Comparison of ENCODE assay signal across 32 cellular contexts in genomic region chr20:821083-822065, GRCh38. TPM values are rescaled to one million over a fixed set of nuclear protein-coding genes. Genes with fewer than 3 reads are reported as not detected.
DNase-seq lines count a peak whose midpoint lies in the region; ATAC-seq and TF ChIP-seq lines count a peak whose summit lies in the region.
"Had no signal": no experiment of that assay in that cellular context is flagged by ENCODE, and none has a peak within 500 bp of the region (broad histone marks: within the 10 kb centered on the region; RNA-seq: fewer than 3 reads in every experiment).

No MANE protein-coding gene starts in this region.

- DNase-seq in T-helper 17 cell = no peak
- DNase-seq in glutamatergic neuron = no peak
- peak; percentile 67 for DNase-seq in mesenteric fat pad (ENCODE audit: low spot score)
- no peak for DNase-seq in stimulated activated effector memory CD8-positive, alpha-beta T cell treated with anti-CD3 and anti-CD28 coated beads, Interleukin-12 subunit alpha, Interleukin-12 subunit beta, amount 100 ng/mL, for 72 hours (ENCODE audit: low spot score in 2 of 2)
- no peak for DNase-seq in NCI-H1092 (lab: John Stamatoyannopoulos, UW)
- DNase-seq in posterior cingulate gyrus = no peak
- no peak for DNase-seq in NCI-H2196 treated with DMSO at 0.1 percent for 48 hours (lab: John Stamatoyannopoulos, UW; ENCODE audit: unreplicated experiment)
- DNase-seq: activated CD4-positive, alpha-beta memory T cell treated with anti-CD3 and anti-CD28 coated beads for 36 hours; activated CD4-positive, CD25-positive, alpha-beta regulatory T cell treated with anti-CD3 and anti-CD28 coated beads, Interleukin-2, amount 50 U/mL, for 72 hours; activated T-cell treated with anti-CD3 and anti-CD28 coated beads for 4 hours; anterior cingulate cortex; C1 segment of cervical spinal cord; dermis blood vessel endothelial cell; esophagus squamous epithelium; foreskin melanocyte; hippocampal formation; IMR-90; left lung; midbrain; natural killer cell; NCI-H1105; NCI-H187 treated with DMSO at 0.1 percent for 48 hours; NCI-H2171 treated with DMSO at 0.1 percent for 48 hours; NCI-H524 treated with DMSO at 0.1 percent for 48 hours; sigmoid colon; stimulated activated naive CD4-positive, alpha-beta T cell treated with Interleukin-2 at 50 U/mL for 16 hours had no signal

- no peaks in the 10 kb centered on the region for H3K27me3 Mint-ChIP-seq in T-helper 17 cell
- peaks cover 19% of the 10 kb centered on the region for H3K27me3 Mint-ChIP-seq in glutamatergic neuron (ENCODE audit: unreplicated experiment)
- H3K27me3 Mint-ChIP-seq: activated CD4-positive, alpha-beta memory T cell treated with anti-CD3 and anti-CD28 coated beads for 36 hours; activated naive CD8-positive, alpha-beta T cell had no signal

- H3K27ac Mint-ChIP-seq in T-helper 17 cell (peak overlapping the region; percentile 62), glutamatergic neuron (ENCODE audit: unreplicated experiment) (peak overlapping the region; percentile 77)
- H3K27ac Mint-ChIP-seq in stimulated activated effector memory CD8-positive, alpha-beta T cell treated with anti-CD3 and anti-CD28 coated beads, Interleukin-12 subunit alpha, Interleukin-12 subunit beta, amount 100 ng/mL, for 72 hours = peak overlapping the region; percentile 75
- H3K27ac Mint-ChIP-seq: activated CD4-positive, alpha-beta memory T cell treated with anti-CD3 and anti-CD28 coated beads for 36 hours; activated naive CD8-positive, alpha-beta T cell; GM23338 had no signal

- H3K4me1 Mint-ChIP-seq in T-helper 17 cell = peaks cover 10% of the 10 kb centered on the region
- H3K4me1 Mint-ChIP-seq in glutamatergic neuron (ENCODE audit: low read depth, unreplicated experiment) = peaks cover 37% of the 10 kb centered on the region
- H3K4me1 Mint-ChIP-seq in stimulated activated effector memory CD8-positive, alpha-beta T cell treated with anti-CD3 and anti-CD28 coated beads, Interleukin-12 subunit alpha, Interleukin-12 subunit beta, amount 100 ng/mL, for 72 hours = peaks cover 12% of the 10 kb centered on the region
- H3K4me1 Mint-ChIP-seq: natural killer cell had no signal

- H3K4me3 Mint-ChIP-seq in T-helper 17 cell (no peak overlapping the region), glutamatergic neuron (ENCODE audit: unreplicated experiment) (peak overlapping the region; percentile 57)
- no peak overlapping the region for H3K4me3 Mint-ChIP-seq in stimulated activated effector memory CD8-positive, alpha-beta T cell treated with anti-CD3 and anti-CD28 coated beads, Interleukin-12 subunit alpha, Interleukin-12 subunit beta, amount 100 ng/mL, for 72 hours
- H3K4me3 Mint-ChIP-seq: activated CD4-positive, alpha-beta memory T cell treated with anti-CD3 and anti-CD28 coated beads for 36 hours; activated naive CD8-positive, alpha-beta T cell; GM23338 had no signal

- no peak for ATAC-seq in T-helper 17 cell
- no peak for ATAC-seq in stimulated activated effector memory CD8-positive, alpha-beta T cell treated with anti-CD3 and anti-CD28 coated beads, Interleukin-12 subunit alpha, Interleukin-12 subunit beta, amount 100 ng/mL, for 72 hours
- no peak for ATAC-seq in HG03521 (IDR thresholded peaks at IDR 0.05; ENCODE audit: unreplicated experiment)
- ATAC-seq: GM12878, GM23338, left lung, natural killer cell had no signal

- H3K9me3 Mint-ChIP-seq in glutamatergic neuron (ENCODE audit: unreplicated experiment) = peaks cover 17% of the 10 kb centered on the region
- no peaks in the 10 kb centered on the region for H3K9me3 Mint-ChIP-seq in stimulated activated effector memory CD8-positive, alpha-beta T cell treated with anti-CD3 and anti-CD28 coated beads, Interleukin-12 subunit alpha, Interleukin-12 subunit beta, amount 100 ng/mL, for 72 hours
- H3K9me3 Mint-ChIP-seq: activated CD4-positive, alpha-beta memory T cell treated with anti-CD3 and anti-CD28 coated beads for 36 hours; natural killer cell had no signal

- H3K9me3 ChIP-seq in T-helper 17 cell (ENCODE audit: control insufficient read depth, low read length, poor library complexity, severe bottlenecking) = no peaks in the 10 kb centered on the region
- H3K9me3 ChIP-seq: esophagus squamous epithelium, left lung, sigmoid colon, SJSA1, thoracic aorta had no signal

- TF ChIP-seq CTCF in glutamatergic neuron (IDR thresholded peaks at IDR 0.05; ENCODE audit: partially characterized antibody, unreplicated experiment) = no peak

- intact Hi-C loops in posterior cingulate gyrus (cut with DNase I) = no loop called here

- H3K36me3 Mint-ChIP-seq in T-helper 17 cell (ENCODE audit: low read depth) (no peaks in the 10 kb centered on the region), glutamatergic neuron (ENCODE audit: unreplicated experiment) (peaks cover 10% of the 10 kb centered on the region)
- no peaks in the 10 kb centered on the region for H3K36me3 Mint-ChIP-seq in stimulated activated effector memory CD8-positive, alpha-beta T cell treated with anti-CD3 and anti-CD28 coated beads, Interleukin-12 subunit alpha, Interleukin-12 subunit beta, amount 100 ng/mL, for 72 hours
- H3K36me3 Mint-ChIP-seq: activated CD4-positive, alpha-beta memory T cell treated with anti-CD3 and anti-CD28 coated beads for 36 hours; activated naive CD8-positive, alpha-beta T cell; natural killer cell had no signal

RNA-seq across cellular contexts. Expression of gene FAM110A, which starts 12.1 kb away (rescaled TPM):
- 10 to 100 TPM; 14.1 to 35.1 TPM for total RNA-seq in T-helper 17 cell
- 152 TPM for total RNA-seq in glutamatergic neuron (ENCODE audit: unreplicated experiment)
- total RNA-seq in mesenteric fat pad = 3.7 TPM

RNA-seq across cellular contexts. Expression of gene SLC52A3, which starts 53.1 kb away (rescaled TPM):
- not detected for total RNA-seq in T-helper 17 cell
- not detected for total RNA-seq in glutamatergic neuron (ENCODE audit: unreplicated experiment)
- 2.2 TPM for total RNA-seq in mesenteric fat pad
- total RNA-seq: activated CD4-positive, alpha-beta memory T cell treated with anti-CD3 and anti-CD28 coated beads for 36 hours; dermis blood vessel endothelial cell; GM12878; IMR-90; natural killer cell; SJSA1 had no signal
